In the genomic region with DNA sequence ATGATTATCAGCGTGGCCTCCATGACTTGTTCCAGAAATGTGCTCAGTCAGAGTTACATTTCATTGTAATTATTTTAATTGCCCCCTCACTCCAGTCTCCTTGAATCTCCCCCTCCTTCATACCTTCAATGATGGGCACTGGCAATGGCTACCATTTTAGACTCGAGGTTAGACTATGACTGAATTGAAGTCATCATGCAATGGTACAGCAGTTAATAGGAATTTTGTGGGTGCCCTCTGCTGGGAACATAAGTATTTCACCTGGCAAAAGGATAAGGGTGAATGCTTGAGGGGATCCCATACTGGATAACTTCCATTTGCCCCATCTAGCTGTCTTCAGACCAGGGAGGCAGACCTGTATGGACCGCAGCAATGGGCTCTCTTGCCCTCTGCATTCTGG, we compare ENCODE assay signal across 10 cellular contexts. TPM values are rescaled to one million over a fixed set of nuclear protein-coding genes. Genes with fewer than 3 reads are reported as not detected.
A peak's percentile ranks its signal among the peaks of the same experiment; 100 is the strongest.
DNase-seq lines count a peak whose midpoint lies in the region; ATAC-seq lines count a peak whose summit lies in the region.
"Had no signal": no experiment of that assay in that cellular context is flagged by ENCODE, and none has a peak within 500 bp of the region (broad histone marks: within the 10 kb centered on the region; RNA-seq: fewer than 3 reads in every experiment).

No MANE protein-coding gene starts in this region.

- ATAC-seq in left colon = peak; percentile 37
- no peak for ATAC-seq in HG03095 (IDR thresholded peaks at IDR 0.05; ENCODE audit: unreplicated experiment)
- ATAC-seq in GM21717 (IDR thresholded peaks at IDR 0.05; ENCODE audit: unreplicated experiment) = no peak

- peak; percentile 21 for DNase-seq in EL
- DNase-seq in M059J (ENCODE audit: low read depth) = peak; percentile 48
- DNase-seq in cerebellar cortex (ENCODE audit: low spot score) = peak; percentile 10
- DNase-seq in left colon = no peak
- DNase-seq in Kasumi-1 (lab: John Stamatoyannopoulos, UW) = no peak
- no peak for DNase-seq in D341Med (ENCODE audit: low spot score)
- DNase-seq: cerebellar nuclear complex, posterior cingulate gyrus had no signal

- intact Hi-C loops in left colon (cut with DNase I, micrococcal nuclease) = no loop called here

RNA-seq across cellular contexts. Expression of a gene that starts 32.2 kb away (rescaled TPM):
- 17.9 and 30.1 TPM in 2 replicates for total RNA-seq in M059J (2014; rRNA removed; shearing (Covaris generic))
- 10 to 100 TPM; 32.2 to 42.0 TPM for total RNA-seq in left colon

RNA-seq across cellular contexts. Expression of a gene that starts 47.5 kb away (rescaled TPM):
- total RNA-seq in M059J (2014; rRNA removed; shearing (Covaris generic)) = 521 and 537 TPM in 2 replicates
- 100 to 1,000 TPM; 685 to 745 TPM for total RNA-seq in left colon

Comparison
In these comparisons a context has a peak if more than half of its experiments do, and no peak if none do; other contexts are left out.
1. DNase-seq: peak in EL (single experiment), M059J (single experiment) and cerebellar cortex (single experiment); none in left colon (0 of 2), Kasumi-1 (0 of 2) and D341Med (single experiment).